In genomic region chr12:105466901-105467598, GRCh38 we compare ENCODE assay signal across 23 cellular contexts.
DNase-seq lines count a peak whose midpoint lies in the region; ATAC-seq and TF ChIP-seq lines count a peak whose summit lies in the region.
"Had no signal": no experiment of that assay in that cellular context is flagged by ENCODE, and none has a peak within 500 bp of the region (broad histone marks: within the 10 kb centered on the region; RNA-seq: fewer than 3 reads in every experiment).

No MANE protein-coding gene starts in this region.

- H3K4me3 ChIP-seq in HUES48 (ENCODE audit: low read depth, low read length): no peak overlapping the region
- H3K4me3 ChIP-seq in mesenchymal stem cell (ENCODE audit: insufficient read depth in 1 of 2, low read depth in 1 of 2, low read length in 2 of 2): no peak overlapping the region
- H3K4me3 ChIP-seq in suprapubic skin: no peak overlapping the region
- no peak overlapping the region for H3K4me3 ChIP-seq in A673 (ENCODE audit: low read depth, low read length, poor library complexity, severe bottlenecking)
- H3K4me3 ChIP-seq: pancreas, Peyer's patch, SJSA1 had no signal

- peaks cover 23% of the 10 kb centered on the region for H3K4me1 Mint-ChIP-seq in chondrocyte (ENCODE audit: low read depth)
- H3K4me1 Mint-ChIP-seq: activated naive CD8-positive, alpha-beta T cell treated with anti-CD3 and anti-CD28 coated beads for 36 hours; CD4-positive, alpha-beta memory T cell; naive thymus-derived CD4-positive, alpha-beta T cell had no signal

- no peak overlapping the region for H3K4ac ChIP-seq in mesenchymal stem cell (ENCODE audit: low read depth in 1 of 2, low read length in 2 of 2)

- peaks cover 21% of the 10 kb centered on the region for H3K4me1 ChIP-seq in HUES48 (ENCODE audit: control insufficient read depth, insufficient read depth, low read length)
- H3K4me1 ChIP-seq in mesenchymal stem cell (ENCODE audit: control insufficient read depth, insufficient read depth, low read depth, low read length): no peaks in the 10 kb centered on the region
- H3K4me1 ChIP-seq in suprapubic skin: no peaks in the 10 kb centered on the region
- H3K4me1 ChIP-seq in A673 (ENCODE audit: insufficient read depth, low read length, poor library complexity, severe bottlenecking): no peaks in the 10 kb centered on the region
- H3K4me1 ChIP-seq: pancreas, Peyer's patch had no signal

- no peak overlapping the region for H2AK5ac ChIP-seq in mesenchymal stem cell (ENCODE audit: low read length, severe bottlenecking)

- H4K8ac ChIP-seq in mesenchymal stem cell (ENCODE audit: low read length): peak overlapping the region; percentile 62

- DNase-seq in chondrocyte (ENCODE audit: low spot score) (no peak), mesenchymal stem cell (no peak), suprapubic skin (ENCODE audit: low spot score in 2 of 2) (no peak), A673 (ENCODE audit: low spot score) (no peak)
- DNase-seq: activated CD4-positive, alpha-beta T cell treated with anti-CD3 and anti-CD28 coated beads, Interleukin-2, amount 50 U/mL, for 1 hour; activated CD8-positive, alpha-beta memory T cell treated with anti-CD3 and anti-CD28 coated beads, Interleukin-2, amount 50 U/mL, for 4 hours; activated naive CD8-positive, alpha-beta T cell treated with anti-CD3 and anti-CD28 coated beads for 36 hours; CD4-positive, alpha-beta memory T cell; endodermal cell; GF-D8; hypothalamus; naive thymus-derived CD4-positive, alpha-beta T cell; NCI-H1417; NK-92 treated with Interleukin-12 subunit alpha and Interleukin-12 subunit beta, amount 100 ng/mL, for 24 hours; pancreas; Peyer's patch; WERI-Rb-1 had no signal

- H3K27me3 Mint-ChIP-seq in chondrocyte (ENCODE audit: low read depth): no peaks in the 10 kb centered on the region

- no peak overlapping the region for H3K23ac ChIP-seq in mesenchymal stem cell (ENCODE audit: low read length in 2 of 2)

- H2BK5ac ChIP-seq in mesenchymal stem cell (ENCODE audit: low read depth, low read length, poor library complexity, severe bottlenecking): no peak overlapping the region

- no peak for ATAC-seq in GM18505 (IDR thresholded peaks at IDR 0.05; ENCODE audit: unreplicated experiment)
- ATAC-seq in GM18519 (IDR thresholded peaks at IDR 0.05; ENCODE audit: low FRiP score, unreplicated experiment): no peak
- ATAC-seq: HCT116; naive thymus-derived CD4-positive, alpha-beta T cell; pancreas had no signal

- H3K9me3 ChIP-seq in HUES48 (ENCODE audit: control insufficient read depth, insufficient read depth, low read length) (no peaks in the 10 kb centered on the region), mesenchymal stem cell (ENCODE audit: control insufficient read depth, low read length) (no peaks in the 10 kb centered on the region), suprapubic skin (no peaks in the 10 kb centered on the region), A673 (ENCODE audit: low read depth, low read length, poor library complexity, severe bottlenecking) (no peaks in the 10 kb centered on the region)
- H3K9me3 ChIP-seq: pancreas, Peyer's patch, SJSA1 had no signal

- no peak overlapping the region for H3K18ac ChIP-seq in mesenchymal stem cell (ENCODE audit: low read depth in 1 of 2, low read length in 2 of 2)

- no peak overlapping the region for H4K91ac ChIP-seq in mesenchymal stem cell (ENCODE audit: low read length)

- BruUV-seq in A673 (replicated peaks; lab: Mats Ljungman, UMichigan): no TSS peak

- peak overlapping the region; percentile 66 for H3K27ac ChIP-seq in HUES48 (ENCODE audit: low read depth, low read length)
- H3K27ac ChIP-seq in mesenchymal stem cell (ENCODE audit: low read length, poor library complexity, severe bottlenecking): no peak overlapping the region
- peak overlapping the region; percentile 16 for H3K27ac ChIP-seq in suprapubic skin
- H3K27ac ChIP-seq in A673 (ENCODE audit: low read depth, low read length, poor library complexity, severe bottlenecking): no peak overlapping the region
- H3K27ac ChIP-seq: pancreas, Peyer's patch, SJSA1, WERI-Rb-1 had no signal

- no peaks in the 10 kb centered on the region for H3K36me3 ChIP-seq in HUES48 (ENCODE audit: control insufficient read depth, insufficient read depth, low read length)
- H3K36me3 ChIP-seq in mesenchymal stem cell (ENCODE audit: control insufficient read depth in 1 of 2, insufficient read depth in 2 of 2, low read depth in 1 of 2, low read length in 2 of 2): no peaks in the 10 kb centered on the region
- H3K36me3 ChIP-seq in suprapubic skin: no peaks in the 10 kb centered on the region
- no peaks in the 10 kb centered on the region for H3K36me3 ChIP-seq in A673 (ENCODE audit: insufficient read depth, low read length, poor library complexity, severe bottlenecking)
- H3K36me3 ChIP-seq: pancreas, Peyer's patch, SJSA1, WERI-Rb-1 had no signal

- H3K9me3 Mint-ChIP-seq in chondrocyte (ENCODE audit: low read depth): peaks cover 3% of the 10 kb centered on the region
- H3K9me3 Mint-ChIP-seq: activated naive CD8-positive, alpha-beta T cell treated with anti-CD3 and anti-CD28 coated beads for 36 hours; activated T-helper 2 cell treated with anti-CD3 and anti-CD28 coated beads, Interferon-gamma antibody, Interleukin-2, Interleukin-4, amounts not matched to agents 10 μg/mL and 5 μg/mL and 100 μg/mL, durations not matched to agents 14 hours and 24 hours and 36 hours; endodermal cell; naive thymus-derived CD4-positive, alpha-beta T cell had no signal

- intact Hi-C loops in A673 (cut with micrococcal nuclease; ENCODE audit: unreplicated experiment): no loop called here

- TF ChIP-seq CTCF in chondrocyte (IDR thresholded peaks at IDR 0.05): no peak
- no peak for TF ChIP-seq CTCF in suprapubic skin (IDR thresholded peaks at IDR 0.05)
- no peak for TF ChIP-seq CTCF in A673 (conservative IDR thresholded peaks at IDR 0.05; ENCODE audit: low read depth, low read length)

- H3K9ac ChIP-seq in HUES48 (ENCODE audit: low read depth, low read length): no peak overlapping the region
- no peak overlapping the region for H3K9ac ChIP-seq in mesenchymal stem cell (ENCODE audit: low read length)

- H3K79me1 ChIP-seq in mesenchymal stem cell (replicated peaks; ENCODE audit: low read length, poor library complexity, severe bottlenecking): no peaks in the 10 kb centered on the region

- H2BK15ac ChIP-seq in mesenchymal stem cell (ENCODE audit: low read depth, poor library complexity, severe bottlenecking): no peak overlapping the region

- 81% methylated on average over 7 of the region's 7 CpGs for whole genome bisulfite sequencing in mesenchymal stem cell
- WGBS in suprapubic skin: 70% methylated on average over 7 of the region's 7 CpGs

- POLR2A ChIA-PET in A673 (lab: Charles Lee; ENCODE audit: low non-redundant PET): no interaction called here

- no peak overlapping the region for H2AFZ ChIP-seq in mesenchymal stem cell (ENCODE audit: low read depth, low read length)

- H3K4me2 ChIP-seq in mesenchymal stem cell (ENCODE audit: low read length, poor library complexity, severe bottlenecking): no peak overlapping the region

- H3K27ac Mint-ChIP-seq in chondrocyte (ENCODE audit: unreplicated experiment): peak overlapping the region; percentile 90
- H3K27ac Mint-ChIP-seq: activated naive CD8-positive, alpha-beta T cell treated with anti-CD3 and anti-CD28 coated beads for 36 hours; activated T-helper 2 cell treated with anti-CD3 and anti-CD28 coated beads, Interferon-gamma antibody, Interleukin-2, Interleukin-4, amounts not matched to agents 10 μg/mL and 5 μg/mL and 100 μg/mL, durations not matched to agents 14 hours and 24 hours and 36 hours; CD4-positive, alpha-beta memory T cell; endodermal cell; naive thymus-derived CD4-positive, alpha-beta T cell had no signal

- TF ChIP-seq EP300 in suprapubic skin (IDR thresholded peaks at IDR 0.05): no peak

- no peaks in the 10 kb centered on the region for H3K27me3 ChIP-seq in HUES48 (ENCODE audit: control insufficient read depth, insufficient read depth, low read length)
- peaks cover 0 to 33% of the 10 kb centered on the region in 2 experiments for H3K27me3 ChIP-seq in mesenchymal stem cell (ENCODE audit: control insufficient read depth in 1 of 2, insufficient read depth in 1 of 2, low read length in 2 of 2)
- no peaks in the 10 kb centered on the region for H3K27me3 ChIP-seq in suprapubic skin
- H3K27me3 ChIP-seq in A673 (replicated peaks; ENCODE audit: insufficient read depth, low read depth, low read length, poor library complexity): peaks cover 18% of the 10 kb centered on the region
- H3K27me3 ChIP-seq: pancreas, Peyer's patch, SJSA1 had no signal

- H2BK12ac ChIP-seq in mesenchymal stem cell (ENCODE audit: low read length in 2 of 2): no peak overlapping the region

- peak overlapping the region; percentile 10 for H3K4me3 Mint-ChIP-seq in chondrocyte (ENCODE audit: unreplicated experiment)
- H3K4me3 Mint-ChIP-seq: activated naive CD8-positive, alpha-beta T cell treated with anti-CD3 and anti-CD28 coated beads for 36 hours; CD4-positive, alpha-beta memory T cell; endodermal cell; naive thymus-derived CD4-positive, alpha-beta T cell had no signal

- TF ChIP-seq POLR2A in suprapubic skin (IDR thresholded peaks at IDR 0.05) (no peak), GM18505 (IDR thresholded peaks at IDR 0.05; ENCODE audit: borderline replicate concordance, extremely low read depth, insufficient read depth, insufficient read length) (no peak)

- H3K36me3 Mint-ChIP-seq in chondrocyte (ENCODE audit: low read depth): peaks cover 2% of the 10 kb centered on the region
- H3K36me3 Mint-ChIP-seq: activated naive CD8-positive, alpha-beta T cell treated with anti-CD3 and anti-CD28 coated beads for 36 hours; CD4-positive, alpha-beta memory T cell; naive thymus-derived CD4-positive, alpha-beta T cell had no signal

- CTCF ChIA-PET in A673 (lab: Charles Lee): no interaction called here

- no peak overlapping the region for H2BK120ac ChIP-seq in mesenchymal stem cell (ENCODE audit: low read depth, low read length)

- H3K14ac ChIP-seq in mesenchymal stem cell (ENCODE audit: low read length in 2 of 2): no peak overlapping the region

Comparison
In these comparisons a context has a peak if more than half of its experiments do, and no peak if none do; other contexts are left out.
1. H3K27ac ChIP-seq: peak in HUES48 (single experiment) and suprapubic skin (single experiment); none in mesenchymal stem cell (single experiment) and A673 (single experiment).